ENCODE assay signal across 9 cellular contexts in the genomic region with DNA sequence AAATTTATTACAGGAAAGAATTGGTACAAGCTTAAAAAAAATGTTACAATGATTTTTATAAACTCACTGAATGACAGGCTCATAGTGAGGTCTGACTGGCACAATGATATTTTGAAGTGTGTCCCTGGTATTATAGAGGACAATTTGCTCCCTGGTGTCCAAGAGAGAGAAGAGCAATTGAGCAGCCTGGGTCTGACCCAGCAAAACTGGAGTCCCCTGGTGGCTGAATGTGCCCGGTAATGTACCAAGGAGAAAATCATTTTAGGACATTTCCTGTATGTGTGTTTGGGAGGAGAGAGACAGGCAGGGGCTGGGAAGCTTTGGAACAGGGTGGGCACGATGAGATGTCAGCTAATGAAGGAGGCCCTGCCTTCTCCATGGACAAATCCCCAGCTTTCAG.
A peak's percentile ranks its signal among the peaks of the same experiment; 100 is the strongest.
DNase-seq lines count a peak whose midpoint lies in the region; ATAC-seq, FAIRE-seq and TF ChIP-seq lines count a peak whose summit lies in the region.
"Had no signal": no experiment of that assay in that cellular context is flagged by ENCODE, and none has a peak within 500 bp of the region (broad histone marks: within the 10 kb centered on the region; RNA-seq: fewer than 3 reads in every experiment).

No MANE protein-coding gene starts in this region.

- H3K27ac Mint-ChIP-seq in T-helper 2 cell treated with Interferon-gamma antibody and Interleukin-4, amounts not matched to agents 5 μg/mL and 100 μg/mL, for 36 hours: no peak overlapping the region
- no peak overlapping the region for H3K27ac Mint-ChIP-seq in activated CD4-positive, alpha-beta memory T cell treated with anti-CD3 and anti-CD28 coated beads for 36 hours
- H3K27ac Mint-ChIP-seq: natural killer cell treated with Interleukin-12 subunit alpha and Interleukin-12 subunit beta and Interleukin-15 and Interleukin-18, amount 100 ng/mL, for 72 hours had no signal

- H3K36me3 ChIP-seq in bronchial epithelial cell (ENCODE audit: control insufficient read depth, insufficient read depth, low read length): no peaks in the 10 kb centered on the region

- intact Hi-C loops in activated CD4-positive, alpha-beta memory T cell treated with anti-CD3 and anti-CD28 coated beads for 36 hours (cut with micrococcal nuclease): loop anchor here (5.0 kb wide), 1 partner anchor 216 kb away; no protein-coding TSS in a partner anchor

- H3K4me3 ChIP-seq in bronchial epithelial cell (ENCODE audit: low read depth, low read length): no peak overlapping the region

- DNase-seq in GM04504 (ENCODE audit: low read depth): peak; percentile 24
- DNase-seq in NCI-H1092 (lab: John Stamatoyannopoulos, UW): peak; percentile 22
- DNase-seq in bronchial epithelial cell (ENCODE audit: low read depth): peak; percentile 48
- DNase-seq in lung microvascular endothelial cell (ENCODE audit: low read depth in 2 of 2): peak; percentile 50 to 68
- no peak for DNase-seq in T-helper 2 cell treated with Interferon-gamma antibody and Interleukin-4, amounts not matched to agents 5 μg/mL and 100 μg/mL, for 36 hours (ENCODE audit: low spot score)
- no peak for DNase-seq in putamen (ENCODE audit: low spot score)
- no peak for DNase-seq in activated CD4-positive, alpha-beta memory T cell treated with anti-CD3 and anti-CD28 coated beads for 36 hours

- no peaks in the 10 kb centered on the region for H3K4me1 Mint-ChIP-seq in T-helper 2 cell treated with Interferon-gamma antibody and Interleukin-4, amounts not matched to agents 5 μg/mL and 100 μg/mL, for 36 hours (ENCODE audit: low read depth)
- no peaks in the 10 kb centered on the region for H3K4me1 Mint-ChIP-seq in activated CD4-positive, alpha-beta memory T cell treated with anti-CD3 and anti-CD28 coated beads for 36 hours (ENCODE audit: low read depth)

- no peaks in the 10 kb centered on the region for H3K27me3 ChIP-seq in bronchial epithelial cell (ENCODE audit: control insufficient read depth, insufficient read depth, low read length)

- no peak for FAIRE-seq in bronchial epithelial cell (lab: Jason Lieb, UNC)

- no peaks in the 10 kb centered on the region for H3K36me3 Mint-ChIP-seq in T-helper 2 cell treated with Interferon-gamma antibody and Interleukin-4, amounts not matched to agents 5 μg/mL and 100 μg/mL, for 36 hours (ENCODE audit: low read depth)
- H3K36me3 Mint-ChIP-seq in activated CD4-positive, alpha-beta memory T cell treated with anti-CD3 and anti-CD28 coated beads for 36 hours: no peaks in the 10 kb centered on the region
- H3K36me3 Mint-ChIP-seq: natural killer cell treated with Interleukin-12 subunit alpha and Interleukin-12 subunit beta and Interleukin-15 and Interleukin-18, amount 100 ng/mL, for 72 hours had no signal

- peaks cover 33% of the 10 kb centered on the region for H3K27me3 Mint-ChIP-seq in T-helper 2 cell treated with Interferon-gamma antibody and Interleukin-4, amounts not matched to agents 5 μg/mL and 100 μg/mL, for 36 hours (ENCODE audit: low read depth)
- H3K27me3 Mint-ChIP-seq in activated CD4-positive, alpha-beta memory T cell treated with anti-CD3 and anti-CD28 coated beads for 36 hours: peaks cover 14% of the 10 kb centered on the region

- no peak overlapping the region for H3K4me3 Mint-ChIP-seq in T-helper 2 cell treated with Interferon-gamma antibody and Interleukin-4, amounts not matched to agents 5 μg/mL and 100 μg/mL, for 36 hours
- no peak overlapping the region for H3K4me3 Mint-ChIP-seq in activated CD4-positive, alpha-beta memory T cell treated with anti-CD3 and anti-CD28 coated beads for 36 hours
- H3K4me3 Mint-ChIP-seq: natural killer cell treated with Interleukin-12 subunit alpha and Interleukin-12 subunit beta and Interleukin-15 and Interleukin-18, amount 100 ng/mL, for 72 hours had no signal

- CTCF ChIA-PET in activated CD4-positive, alpha-beta memory T cell treated with anti-CD3 and anti-CD28 coated beads for 36 hours (lab: Charles Lee): no interaction called here

- POLR2A ChIA-PET in activated CD4-positive, alpha-beta memory T cell treated with anti-CD3 and anti-CD28 coated beads for 36 hours (lab: Charles Lee): no interaction called here

- H3K9me3 Mint-ChIP-seq in T-helper 2 cell treated with Interferon-gamma antibody and Interleukin-4, amounts not matched to agents 5 μg/mL and 100 μg/mL, for 36 hours: no peaks in the 10 kb centered on the region
- H3K9me3 Mint-ChIP-seq in activated CD4-positive, alpha-beta memory T cell treated with anti-CD3 and anti-CD28 coated beads for 36 hours: no peaks in the 10 kb centered on the region
- H3K9me3 Mint-ChIP-seq: natural killer cell treated with Interleukin-12 subunit alpha and Interleukin-12 subunit beta and Interleukin-15 and Interleukin-18, amount 100 ng/mL, for 72 hours had no signal

- no peak for ATAC-seq in HG02870 (IDR thresholded peaks at IDR 0.05; ENCODE audit: unreplicated experiment)

- TF ChIP-seq CTCF in bronchial epithelial cell (IDR thresholded peaks at IDR 0.05; ENCODE audit: insufficient read depth, low read length, severe bottlenecking): peak; percentile 66

Comparison
In these comparisons a context has a peak if more than half of its experiments do, and no peak if none do; other contexts are left out.
1. DNase-seq: peak in GM04504 (single experiment), NCI-H1092 (single experiment), bronchial epithelial cell (single experiment) and lung microvascular endothelial cell (2 of 2); none in T-helper 2 cell treated with Interferon-gamma antibody and Interleukin-4, amounts not matched to agents 5 μg/mL and 100 μg/mL, for 36 hours (single experiment), putamen (single experiment) and activated CD4-positive, alpha-beta memory T cell treated with anti-CD3 and anti-CD28 coated beads for 36 hours (single experiment).